In the genomic region with DNA sequence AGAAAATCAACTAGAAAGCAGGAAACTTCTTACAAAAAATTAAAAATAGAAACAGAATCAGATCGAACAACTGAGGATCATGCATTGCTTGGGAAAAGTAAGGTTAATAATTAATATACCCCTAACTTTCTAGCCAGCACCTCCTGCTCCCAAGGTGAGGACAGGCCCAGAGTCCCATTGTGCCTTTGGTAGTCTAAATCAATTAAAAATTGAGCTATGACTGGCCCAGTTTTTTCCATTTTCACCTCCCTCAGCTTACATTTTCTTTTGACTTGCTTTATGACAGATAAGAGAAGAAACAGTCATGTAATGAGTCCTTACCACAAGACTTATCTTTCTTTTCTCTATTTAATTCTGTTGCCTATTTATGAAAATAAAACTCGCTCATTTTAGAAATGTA, we compare ENCODE assay signal across 30 cellular contexts.
"Had no signal": no experiment of that assay in that cellular context is flagged by ENCODE, and none has a peak within 500 bp of the region (broad histone marks: within the 10 kb centered on the region; RNA-seq: fewer than 3 reads in every experiment).

No MANE protein-coding gene starts in this region.

- H3K4me3 Mint-ChIP-seq: activated CD4-positive, alpha-beta T cell treated with anti-CD3 and anti-CD28 coated beads, Interleukin-2, amount 10 ng/mL, durations not matched to agents 7 days and 5 days; activated CD8-positive, alpha-beta T cell treated with anti-CD3 and anti-CD28 coated beads, Interleukin-2, amount 10 ng/mL, durations not matched to agents 7 days and 5 days; activated naive CD4-positive, alpha-beta T cell treated with anti-CD3 and anti-CD28 coated beads, Interleukin-2, amount 10 ng/mL, durations not matched to agents 7 days and 5 days; activated naive CD8-positive, alpha-beta T cell treated with anti-CD3 and anti-CD28 coated beads for 36 hours had no signal

- H3K27me3 Mint-ChIP-seq: activated CD4-positive, alpha-beta T cell treated with anti-CD3 and anti-CD28 coated beads, Interleukin-2, amount 10 ng/mL, durations not matched to agents 7 days and 5 days; activated naive CD4-positive, alpha-beta T cell treated with anti-CD3 and anti-CD28 coated beads, Interleukin-2, amount 10 ng/mL, durations not matched to agents 7 days and 5 days; activated naive CD8-positive, alpha-beta T cell treated with anti-CD3 and anti-CD28 coated beads for 36 hours had no signal

- H3K4me3 ChIP-seq: breast epithelium, K562, PC-9 had no signal

- H3K27ac Mint-ChIP-seq: activated CD4-positive, alpha-beta T cell treated with anti-CD3 and anti-CD28 coated beads, Interleukin-2, amount 10 ng/mL, durations not matched to agents 7 days and 5 days; activated CD8-positive, alpha-beta T cell treated with anti-CD3 and anti-CD28 coated beads, Interleukin-2, amount 10 ng/mL, durations not matched to agents 7 days and 5 days; activated naive CD4-positive, alpha-beta T cell treated with anti-CD3 and anti-CD28 coated beads, Interleukin-2, amount 10 ng/mL, durations not matched to agents 7 days and 5 days; activated naive CD8-positive, alpha-beta T cell treated with anti-CD3 and anti-CD28 coated beads for 36 hours had no signal

- H2AFZ ChIP-seq: PC-9 had no signal

- H3K36me3 ChIP-seq: breast epithelium, WERI-Rb-1 had no signal

- H3K9me3 ChIP-seq: breast epithelium had no signal

- ATAC-seq: activated CD8-positive, alpha-beta T cell treated with anti-CD3 and anti-CD28 coated beads, Interleukin-2, amount 10 ng/mL, durations not matched to agents 7 days and 5 days; K562; Right ventricle myocardium inferior had no signal

- DNase-seq: activated CD4-positive, alpha-beta T cell treated with anti-CD3 and anti-CD28 coated beads, Interleukin-2, amount 10 ng/mL, durations not matched to agents 7 days and 5 days; activated CD4-positive, CD25-positive, alpha-beta regulatory T cell; activated CD8-positive, alpha-beta T cell treated with anti-CD3 and anti-CD28 coated beads, Interleukin-2, amount 10 ng/mL, durations not matched to agents 7 days and 5 days; activated gamma-delta T cell treated with Interleukin-2 at 50 U/mL for 16 hours; activated naive CD4-positive, alpha-beta T cell treated with anti-CD3 and anti-CD28 coated beads, Interleukin-2, amount 10 ng/mL, durations not matched to agents 7 days and 5 days; activated naive CD8-positive, alpha-beta T cell treated with anti-CD3 and anti-CD28 coated beads for 36 hours; amniotic stem cell; aorta; IMR-90; NCI-H1092 treated with DMSO at 0.1 percent for 48 hours; NCI-H1417; NCI-H146; NCI-H187; NCI-H2029 treated with DMSO at 0.1 percent for 48 hours; NCI-H2107; NCI-H2171; NCI-H510A; NCI-H526; NCI-H748 treated with DMSO at 0.1 percent for 48 hours; NK-92 treated with Interleukin-12 subunit alpha and Interleukin-12 subunit beta, amount 100 ng/mL, for 24 hours; PC-9; SIG-M5; SW 1271; T-helper 1 cell; T-helper 9 cell; WERI-Rb-1 had no signal

- H3K4me2 ChIP-seq: PC-9 had no signal

- H3K9me3 Mint-ChIP-seq: activated CD4-positive, alpha-beta T cell treated with anti-CD3 and anti-CD28 coated beads, Interleukin-2, amount 10 ng/mL, durations not matched to agents 7 days and 5 days; activated naive CD4-positive, alpha-beta T cell treated with anti-CD3 and anti-CD28 coated beads, Interleukin-2, amount 10 ng/mL, durations not matched to agents 7 days and 5 days; activated naive CD8-positive, alpha-beta T cell treated with anti-CD3 and anti-CD28 coated beads for 36 hours had no signal

- H3K27ac ChIP-seq: PC-9, RWPE1, WERI-Rb-1 had no signal

- H3K27me3 ChIP-seq: breast epithelium had no signal

- H3K4me1 ChIP-seq: breast epithelium had no signal

- H3K36me3 Mint-ChIP-seq: activated naive CD4-positive, alpha-beta T cell treated with anti-CD3 and anti-CD28 coated beads, Interleukin-2, amount 10 ng/mL, durations not matched to agents 7 days and 5 days; activated naive CD8-positive, alpha-beta T cell treated with anti-CD3 and anti-CD28 coated beads for 36 hours had no signal
